ENCODE assay signal across 9 cellular contexts in genomic region chr5:172173771-172174170, GRCh38. TPM values are rescaled to one million over a fixed set of nuclear protein-coding genes. Genes with fewer than 3 reads are reported as not detected.
DNase-seq lines count a peak whose midpoint lies in the region; ATAC-seq and TF ChIP-seq lines count a peak whose summit lies in the region.
"Had no signal": no experiment of that assay in that cellular context is flagged by ENCODE, and none has a peak within 500 bp of the region (broad histone marks: within the 10 kb centered on the region; RNA-seq: fewer than 3 reads in every experiment).

No MANE protein-coding gene starts in this region.

- H3K4me1 Mint-ChIP-seq in CD4-positive, CD25-positive, alpha-beta regulatory T cell: peaks cover 24 to 100% (median 75%) of the 10 kb centered on the region in 4 donors
- H3K4me1 Mint-ChIP-seq in activated naive CD8-positive, alpha-beta T cell (ENCODE audit: low read depth): peaks cover 87% of the 10 kb centered on the region
- peaks cover 65% of the 10 kb centered on the region for H3K4me1 Mint-ChIP-seq in neural crest cell

- TF ChIP-seq POLR2A in thyroid gland (IDR thresholded peaks at IDR 0.05): no peak

- ATAC-seq in CD4-positive, CD25-positive, alpha-beta regulatory T cell (ENCODE audit: low read depth in 2 of 2): no peak
- ATAC-seq in HG02798 (IDR thresholded peaks at IDR 0.05; ENCODE audit: poor library complexity, unreplicated experiment) (no peak), GM18870 (IDR thresholded peaks at IDR 0.05; ENCODE audit: unreplicated experiment) (no peak), HG03175 (IDR thresholded peaks at IDR 0.05; ENCODE audit: unreplicated experiment) (no peak)

- intact Hi-C loops in thyroid gland (cut with DNase I): no loop called here

- DNase-seq in CD4-positive, CD25-positive, alpha-beta regulatory T cell: peak; percentile 35 to 61 (median 57)
- DNase-seq in SJSA1 (ENCODE audit: low read depth in 1 of 2, low spot score in 2 of 2) (peak; percentile 85 to 94), neural crest cell (ENCODE audit: low read depth, low spot score) (no peak), thyroid gland (no peak)

- H3K27ac Mint-ChIP-seq in CD4-positive, CD25-positive, alpha-beta regulatory T cell: peak overlapping the region; percentile 98 to 99 (median 99)
- H3K27ac Mint-ChIP-seq in activated naive CD8-positive, alpha-beta T cell: peak overlapping the region; percentile 98
- H3K27ac Mint-ChIP-seq in neural crest cell (ENCODE audit: unreplicated experiment): peak overlapping the region; percentile 47

- peaks cover 39% of the 10 kb centered on the region for H3K36me3 ChIP-seq in CD4-positive, CD25-positive, alpha-beta regulatory T cell (ENCODE audit: control insufficient read depth, insufficient read depth, low read length)
- H3K36me3 ChIP-seq in SJSA1: peaks cover 29% of the 10 kb centered on the region
- H3K36me3 ChIP-seq in thyroid gland: no peaks in the 10 kb centered on the region

- peak overlapping the region; percentile 96 for H3K27ac ChIP-seq in CD4-positive, CD25-positive, alpha-beta regulatory T cell (ENCODE audit: insufficient read depth, low read length, poor library complexity, severe bottlenecking)
- peak overlapping the region; percentile 11 for H3K27ac ChIP-seq in SJSA1
- no peak overlapping the region for H3K27ac ChIP-seq in thyroid gland

- TF ChIP-seq CTCF in neural crest cell (conservative IDR thresholded peaks at IDR 0.05) (no peak), thyroid gland (IDR thresholded peaks at IDR 0.05) (no peak)

- H3K27me3 Mint-ChIP-seq in CD4-positive, CD25-positive, alpha-beta regulatory T cell: peaks cover 4% of the 10 kb centered on the region
- no peaks in the 10 kb centered on the region for H3K27me3 Mint-ChIP-seq in activated naive CD8-positive, alpha-beta T cell
- H3K27me3 Mint-ChIP-seq in neural crest cell (ENCODE audit: low read depth): no peaks in the 10 kb centered on the region

- peak overlapping the region; percentile 64 for H3K4me3 ChIP-seq in CD4-positive, CD25-positive, alpha-beta regulatory T cell (ENCODE audit: low read depth, low read length)
- H3K4me3 ChIP-seq in SJSA1: no peak overlapping the region
- H3K4me3 ChIP-seq in thyroid gland (replicated peaks in 1 of 3): no peak overlapping the region

- H3K4me1 ChIP-seq in CD4-positive, CD25-positive, alpha-beta regulatory T cell (ENCODE audit: control insufficient read depth, insufficient read depth, low read length, poor library complexity, severe bottlenecking): peaks cover 92% of the 10 kb centered on the region
- peaks cover 42% of the 10 kb centered on the region for H3K4me1 ChIP-seq in SJSA1 (replicated peaks)
- H3K4me1 ChIP-seq in thyroid gland: no peaks in the 10 kb centered on the region

- H3K4me3 Mint-ChIP-seq in CD4-positive, CD25-positive, alpha-beta regulatory T cell: peak overlapping the region; percentile 95 to 99 (median 98)
- peak overlapping the region; percentile 85 for H3K4me3 Mint-ChIP-seq in activated naive CD8-positive, alpha-beta T cell
- H3K4me3 Mint-ChIP-seq in neural crest cell: peak overlapping the region; percentile 78

- peaks cover 41% of the 10 kb centered on the region for H3K36me3 Mint-ChIP-seq in CD4-positive, CD25-positive, alpha-beta regulatory T cell
- peaks cover 5% of the 10 kb centered on the region for H3K36me3 Mint-ChIP-seq in activated naive CD8-positive, alpha-beta T cell
- peaks cover 5% of the 10 kb centered on the region for H3K36me3 Mint-ChIP-seq in neural crest cell (ENCODE audit: low read depth)

- 92 to 96% methylated on average over 10 of the region's 10 CpGs for WGBS in thyroid gland, 2 donors

- no peaks in the 10 kb centered on the region for H3K9me3 Mint-ChIP-seq in CD4-positive, CD25-positive, alpha-beta regulatory T cell
- no peaks in the 10 kb centered on the region for H3K9me3 Mint-ChIP-seq in activated naive CD8-positive, alpha-beta T cell (ENCODE audit: low read depth)
- H3K9me3 Mint-ChIP-seq in neural crest cell: no peaks in the 10 kb centered on the region

- no peaks in the 10 kb centered on the region for H3K27me3 ChIP-seq in CD4-positive, CD25-positive, alpha-beta regulatory T cell (ENCODE audit: control insufficient read depth, insufficient read depth, low read length)
- H3K27me3 ChIP-seq in SJSA1 (replicated peaks): no peaks in the 10 kb centered on the region
- H3K27me3 ChIP-seq in thyroid gland: no peaks in the 10 kb centered on the region

- H3K9me3 ChIP-seq in CD4-positive, CD25-positive, alpha-beta regulatory T cell (ENCODE audit: control insufficient read depth in 2 of 2, low read length in 2 of 2): no peaks in the 10 kb centered on the region
- H3K9me3 ChIP-seq in SJSA1 (replicated peaks) (no peaks in the 10 kb centered on the region), thyroid gland (no peaks in the 10 kb centered on the region)

RNA-seq across cellular contexts. Expression of gene STK10, which starts 14.3 kb away (rescaled TPM):
- 533 TPM for total RNA-seq in CD4-positive, CD25-positive, alpha-beta regulatory T cell
- 10 to 100 TPM; 71.2 to 77.2 (median 74.1) TPM for polyA plus RNA-seq in CD4-positive, CD25-positive, alpha-beta regulatory T cell
- 27.0 and 45.9 TPM in 2 replicates for total RNA-seq in SJSA1 (2014; rRNA removed; shearing (Covaris generic))
- total RNA-seq in neural crest cell (32.3 and 43.5 TPM in 2 replicates), thyroid gland (10 to 100 TPM in 1 of 4 donors, 1 to 10 TPM in 3; 5.5 to 11.6 (median 8.6) TPM)

RNA-seq across cellular contexts. Expression of gene EFCAB9, which starts 20.2 kb away (rescaled TPM):
- not detected for total RNA-seq in CD4-positive, CD25-positive, alpha-beta regulatory T cell
- polyA plus RNA-seq in CD4-positive, CD25-positive, alpha-beta regulatory T cell: not detected
- total RNA-seq in SJSA1 (2014; rRNA removed; shearing (Covaris generic)): not detected in 2 replicates
- total RNA-seq in neural crest cell (0.37 TPM in 1 of 2 replicates, not detected in the other), thyroid gland (not detected)
- total RNA-seq: activated CD8-positive, alpha-beta memory T cell treated with anti-CD3 and anti-CD28 coated beads for 36 hours had no signal

Comparison
In these comparisons a context has a peak if more than half of its experiments do, and no peak if none do; other contexts are left out.
1. DNase-seq: peak in CD4-positive, CD25-positive, alpha-beta regulatory T cell (3 of 3) and SJSA1 (2 of 2); none in neural crest cell (single experiment) and thyroid gland (0 of 2).
2. H3K27ac ChIP-seq: peak in CD4-positive, CD25-positive, alpha-beta regulatory T cell (single experiment) and SJSA1 (single experiment); none in thyroid gland (0 of 3).
3. H3K27ac Mint-ChIP-seq: peak in every context shown above with its lines; median percentile 99 in CD4-positive, CD25-positive, alpha-beta regulatory T cell; 98 in activated naive CD8-positive, alpha-beta T cell; 47 in neural crest cell.
4. RNA of gene STK10, which starts 14.3 kb away (total RNA-seq): 533 TPM in CD4-positive, CD25-positive, alpha-beta regulatory T cell (single experiment); 27.0 to 45.9 TPM in SJSA1, 32.3 to 43.5 TPM in neural crest cell and 5.5 to 11.6 TPM in thyroid gland; every median in the first group is over 10 times any median in the second.
5. Peak in every context shown above with its lines, with median percentiles within 50 percentile points of each other: H3K4me3 Mint-ChIP-seq.